30 cellular contexts compared by ENCODE assay signal in genomic region chr14:54516709-54517108, GRCh38.
"Had no signal": no experiment of that assay in that cellular context is flagged by ENCODE, and none has a peak within 500 bp of the region (broad histone marks: within the 10 kb centered on the region; RNA-seq: fewer than 3 reads in every experiment).

No MANE protein-coding gene starts in this region.

- H3K27me3 ChIP-seq: ascending aorta, breast epithelium, cardiac muscle cell, colonic mucosa, esophagus squamous epithelium, gastroesophageal sphincter had no signal

- H3K4me3 Mint-ChIP-seq: activated B cell treated with CpG ODN at 0.5 μM for 24 hours; activated CD4-positive, alpha-beta memory T cell treated with anti-CD3 and anti-CD28 coated beads, Interleukin-2, amount 10 ng/mL, durations not matched to agents 7 days and 5 days; activated CD4-positive, alpha-beta T cell treated with anti-CD3 and anti-CD28 coated beads, Interleukin-2, amount 10 ng/mL, durations not matched to agents 7 days and 5 days; activated naive CD4-positive, alpha-beta T cell treated with anti-CD3 and anti-CD28 coated beads, Interleukin-2, amount 10 ng/mL, durations not matched to agents 7 days and 5 days; activated naive CD8-positive, alpha-beta T cell treated with anti-CD3 and anti-CD28 coated beads, Interleukin-2, amount 10 ng/mL, durations not matched to agents 7 days and 5 days; activated T-cell treated with anti-CD3 and anti-CD28 coated beads, Interleukin-2, amount 50 U/mL, for 24 hours; activated T-cell treated with anti-CD3 and anti-CD28 coated beads, Interleukin-2, amount 50 U/mL, for 72 hours; brain; T-cell; T-helper 1 cell treated with Interleukin-12 subunit alpha and Interleukin-12 subunit beta and Interleukin-4 antibody, amounts not matched to agents 30 μg/mL and 1 μg/mL, for 36 hours; T-helper 2 cell treated with Interferon-gamma antibody and Interleukin-4, amounts not matched to agents 5 μg/mL and 100 μg/mL, for 36 hours had no signal

- H3K36me3 ChIP-seq: breast epithelium, colonic mucosa had no signal

- DNase-seq: activated B cell treated with CpG ODN at 0.5 μM for 24 hours; activated CD4-positive, alpha-beta memory T cell treated with anti-CD3 and anti-CD28 coated beads, Interleukin-2, amount 10 ng/mL, durations not matched to agents 7 days and 5 days; activated CD4-positive, alpha-beta T cell treated with anti-CD3 and anti-CD28 coated beads, Interleukin-2, amount 10 ng/mL, durations not matched to agents 7 days and 5 days; activated CD4-positive, alpha-beta T cell treated with anti-CD3 and anti-CD28 coated beads, Interleukin-2, amount 50 U/mL, for 4 hours; activated CD8-positive, alpha-beta memory T cell treated with anti-CD3 and anti-CD28 coated beads, Interleukin-2, amount 50 U/mL, for 48 hours; activated gamma-delta T cell; activated naive CD4-positive, alpha-beta T cell; activated naive CD4-positive, alpha-beta T cell treated with anti-CD3 and anti-CD28 coated beads, Interleukin-2, amount 10 ng/mL, durations not matched to agents 7 days and 5 days; activated naive CD8-positive, alpha-beta T cell treated with anti-CD3 and anti-CD28 coated beads, Interleukin-2, amount 10 ng/mL, durations not matched to agents 7 days and 5 days; activated T-cell treated with anti-CD3 and anti-CD28 coated beads for 4 hours; activated T-cell treated with anti-CD3 and anti-CD28 coated beads, Interleukin-2, amount 50 U/mL, for 24 hours; activated T-cell treated with anti-CD3 and anti-CD28 coated beads, Interleukin-2, amount 50 U/mL, for 72 hours; central memory CD4-positive, alpha-beta T cell; cerebellar nuclear complex; colonic mucosa; effector CD8-positive, alpha-beta T cell; esophagus squamous epithelium; foreskin melanocyte; T-cell; T1000; WERI-Rb-1 had no signal

- H3K27me3 Mint-ChIP-seq: activated B cell treated with CpG ODN at 0.5 μM for 24 hours; activated CD4-positive, alpha-beta memory T cell treated with anti-CD3 and anti-CD28 coated beads, Interleukin-2, amount 10 ng/mL, durations not matched to agents 7 days and 5 days; activated CD4-positive, alpha-beta T cell treated with anti-CD3 and anti-CD28 coated beads, Interleukin-2, amount 10 ng/mL, durations not matched to agents 7 days and 5 days; activated naive CD4-positive, alpha-beta T cell treated with anti-CD3 and anti-CD28 coated beads, Interleukin-2, amount 10 ng/mL, durations not matched to agents 7 days and 5 days; activated naive CD8-positive, alpha-beta T cell treated with anti-CD3 and anti-CD28 coated beads, Interleukin-2, amount 10 ng/mL, durations not matched to agents 7 days and 5 days; activated T-cell treated with anti-CD3 and anti-CD28 coated beads, Interleukin-2, amount 50 U/mL, for 24 hours; brain; T-cell had no signal

- H3K4me3 ChIP-seq: ascending aorta, breast epithelium, cardiac muscle cell, colonic mucosa, esophagus squamous epithelium, gastroesophageal sphincter had no signal

- H3K27ac ChIP-seq: ascending aorta, breast epithelium, cardiac muscle cell, colonic mucosa, epithelial cell of prostate, esophagus squamous epithelium, gastroesophageal sphincter, WERI-Rb-1 had no signal

- H3K9me3 ChIP-seq: colonic mucosa had no signal

- ATAC-seq: activated naive CD4-positive, alpha-beta T cell treated with anti-CD3 and anti-CD28 coated beads, Interleukin-2, amount 50 U/mL, for 72 hours; activated T-cell treated with anti-CD3 and anti-CD28 coated beads, Interleukin-2, amount 50 U/mL, for 72 hours; gastroesophageal sphincter; T-cell had no signal

- H3K4me1 ChIP-seq: breast epithelium, colonic mucosa had no signal

- H3K27ac Mint-ChIP-seq: activated B cell treated with CpG ODN at 0.5 μM for 24 hours; activated CD4-positive, alpha-beta memory T cell treated with anti-CD3 and anti-CD28 coated beads, Interleukin-2, amount 10 ng/mL, durations not matched to agents 7 days and 5 days; activated CD4-positive, alpha-beta T cell treated with anti-CD3 and anti-CD28 coated beads, Interleukin-2, amount 10 ng/mL, durations not matched to agents 7 days and 5 days; activated naive CD4-positive, alpha-beta T cell treated with anti-CD3 and anti-CD28 coated beads, Interleukin-2, amount 10 ng/mL, durations not matched to agents 7 days and 5 days; activated naive CD4-positive, alpha-beta T cell treated with anti-CD3 and anti-CD28 coated beads, Interleukin-2, amount 50 U/mL, for 72 hours; activated naive CD8-positive, alpha-beta T cell treated with anti-CD3 and anti-CD28 coated beads, Interleukin-2, amount 10 ng/mL, durations not matched to agents 7 days and 5 days; activated T-cell treated with anti-CD3 and anti-CD28 coated beads, Interleukin-2, amount 50 U/mL, for 24 hours; activated T-cell treated with anti-CD3 and anti-CD28 coated beads, Interleukin-2, amount 50 U/mL, for 72 hours; brain; T-cell; T-helper 1 cell treated with Interleukin-12 subunit alpha and Interleukin-12 subunit beta and Interleukin-4 antibody, amounts not matched to agents 30 μg/mL and 1 μg/mL, for 36 hours; T-helper 2 cell treated with Interferon-gamma antibody and Interleukin-4, amounts not matched to agents 5 μg/mL and 100 μg/mL, for 36 hours had no signal
